ENCODE assay signal across 16 cellular contexts in genomic region chr11:107567739-107568335, GRCh38. TPM values are rescaled to one million over a fixed set of nuclear protein-coding genes. Genes with fewer than 3 reads are reported as not detected.
DNase-seq lines count a peak whose midpoint lies in the region; ATAC-seq and TF ChIP-seq lines count a peak whose summit lies in the region.
"Had no signal": no experiment of that assay in that cellular context is flagged by ENCODE, and none has a peak within 500 bp of the region (broad histone marks: within the 10 kb centered on the region; RNA-seq: fewer than 3 reads in every experiment).

No MANE protein-coding gene starts in this region.

- peaks cover 38% of the 10 kb centered on the region for H3K4me1 Mint-ChIP-seq in mesothelial cell of epicardium

- POLR2A ChIA-PET in GM10248 (lab: Yijun Ruan, JAX): no interaction called here

- no peaks in the 10 kb centered on the region for H3K9me3 Mint-ChIP-seq in mesothelial cell of epicardium
- H3K9me3 Mint-ChIP-seq: activated T-cell treated with anti-CD3 and anti-CD28 coated beads, Interleukin-2, amount 50 U/mL, for 24 hours had no signal

- H3K27ac Mint-ChIP-seq in mesothelial cell of epicardium: peak overlapping the region; percentile 37

- CTCF ChIA-PET in GM10248 (lab: Yijun Ruan, JAX): interaction anchor here (0.9 to 13.9 kb wide), 8 partner anchors 8 to 349 kb away, joined by 3 to 157 read pairs (median 5); no protein-coding TSS in a partner anchor

- DNase-seq in GM13976 (ENCODE audit: low spot score): peak; percentile 32
- DNase-seq in MV-4-11 (lab: John Stamatoyannopoulos, UW): peak; percentile 19
- DNase-seq in mesothelial cell of epicardium (ENCODE audit: low spot score in 2 of 2, unreplicated experiment in 2 of 2): no peak
- no peak for DNase-seq in GM10248 (ENCODE audit: extremely low spot score)
- no peak for DNase-seq in SHP77 (lab: John Stamatoyannopoulos, UW)
- DNase-seq in SIG-M5 treated with dmso at 0.1 percent for 504 hours (lab: John Stamatoyannopoulos, UW; ENCODE audit: unreplicated experiment): no peak
- DNase-seq: activated CD4-positive, alpha-beta T cell treated with anti-CD3 and anti-CD28 coated beads, Interleukin-2, amount 50 U/mL, for 1 hour; activated T-cell treated with anti-CD3 and anti-CD28 coated beads, Interleukin-2, amount 50 U/mL, for 24 hours; hippocampal formation; left cardiac atrium; NCI-H187 treated with DMSO at 0.1 percent for 48 hours; NCI-H748 treated with DMSO at 0.1 percent for 48 hours had no signal

- no peaks in the 10 kb centered on the region for H3K36me3 Mint-ChIP-seq in mesothelial cell of epicardium

- TF ChIP-seq CTCF in GM13976 (IDR thresholded peaks at IDR 0.05; ENCODE audit: borderline replicate concordance, control extremely low read depth, extremely low read depth, insufficient read depth, missing control alignments) (no peak), mesothelial cell of epicardium (IDR thresholded peaks at IDR 0.05; ENCODE audit: unreplicated experiment) (no peak), GM10248 (IDR thresholded peaks at IDR 0.05; ENCODE audit: control extremely low read depth, extremely low read depth, low read depth, missing control alignments) (no peak)

- H3K4me3 Mint-ChIP-seq in mesothelial cell of epicardium: no peak overlapping the region
- H3K4me3 Mint-ChIP-seq: activated T-cell treated with anti-CD3 and anti-CD28 coated beads, Interleukin-2, amount 50 U/mL, for 24 hours had no signal

- peak; percentile 24 for ATAC-seq in GM21515 (IDR thresholded peaks at IDR 0.05; ENCODE audit: unreplicated experiment)
- no peak for ATAC-seq in GM18520 (IDR thresholded peaks at IDR 0.05; ENCODE audit: unreplicated experiment)
- ATAC-seq: left cardiac atrium, Right ventricle myocardium inferior had no signal

- in situ Hi-C loops in GM13976 (cut with MboI; ENCODE audit: low sequenced_read_pairs, unreplicated experiment): no loop called here

- H3K27me3 Mint-ChIP-seq in mesothelial cell of epicardium (ENCODE audit: low read depth): peaks cover 5% of the 10 kb centered on the region
- H3K27me3 Mint-ChIP-seq: activated T-cell treated with anti-CD3 and anti-CD28 coated beads, Interleukin-2, amount 50 U/mL, for 24 hours had no signal

RNA-seq across cellular contexts. Expression of gene ALKBH8, which starts 2.3 kb away (rescaled TPM):
- total RNA-seq in mesothelial cell of epicardium: 5.5 to 7.2 TPM (median 7.1 TPM) in 3 replicates

RNA-seq across cellular contexts. Expression of gene ELMOD1, which starts 23.1 kb away (rescaled TPM):
- total RNA-seq in mesothelial cell of epicardium: 0.69 to 0.75 TPM (median 0.73 TPM) in 3 replicates
- total RNA-seq: subcutaneous adipose tissue had no signal

Comparison
In these comparisons a context has a peak if more than half of its experiments do, and no peak if none do; other contexts are left out.
1. DNase-seq: peak in GM13976 (single experiment) and MV-4-11 (single experiment); none in mesothelial cell of epicardium (0 of 2), GM10248 (single experiment), SHP77 (0 of 2) and SIG-M5 treated with dmso at 0.1 percent for 504 hours (single experiment).